In the genomic region with DNA sequence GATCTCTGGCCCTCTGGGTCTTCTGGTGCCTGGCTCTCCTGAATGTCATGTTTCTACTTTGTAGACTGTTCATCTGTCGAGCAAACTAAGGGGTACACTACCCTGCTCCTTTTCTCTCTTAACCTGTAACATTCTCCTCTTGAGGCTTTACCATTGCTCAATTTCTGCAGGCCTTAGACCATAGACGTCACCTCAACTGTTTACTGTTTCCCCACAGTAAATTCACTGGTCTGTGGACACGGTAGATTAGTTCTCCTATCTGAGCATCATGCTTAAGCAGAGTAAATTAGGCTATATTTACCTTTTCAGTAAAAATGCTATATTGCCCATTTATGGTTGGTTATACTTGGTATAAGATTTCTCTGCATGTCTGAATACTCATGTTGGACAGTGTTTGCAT, we compare ENCODE assay signal across 18 cellular contexts.
"Had no signal": no experiment of that assay in that cellular context is flagged by ENCODE, and none has a peak within 500 bp of the region (broad histone marks: within the 10 kb centered on the region; RNA-seq: fewer than 3 reads in every experiment).

No MANE protein-coding gene starts in this region.

- H3K27me3 ChIP-seq: adrenal gland, body of pancreas, esophagus squamous epithelium, sigmoid colon, thyroid gland had no signal

- H3K27me3 Mint-ChIP-seq: activated CD8-positive, alpha-beta memory T cell treated with anti-CD3 and anti-CD28 coated beads, Interleukin-2, amount 10 ng/mL, durations not matched to agents 7 days and 5 days; activated naive CD4-positive, alpha-beta T cell treated with anti-CD3 and anti-CD28 coated beads, Interleukin-2, amount 50 U/mL, for 24 hours; T-cell had no signal

- H3K36me3 ChIP-seq: adrenal gland had no signal

- H3K27ac ChIP-seq: adrenal gland, body of pancreas, coronary artery, esophagus squamous epithelium, thyroid gland had no signal

- H3K4me1 Mint-ChIP-seq: neural crest cell had no signal

- H3K4me1 ChIP-seq: body of pancreas, esophagus squamous epithelium, sigmoid colon, thyroid gland had no signal

- H3K9me3 Mint-ChIP-seq: activated naive CD4-positive, alpha-beta T cell treated with anti-CD3 and anti-CD28 coated beads, Interleukin-2, amount 50 U/mL, for 24 hours; neural crest cell; T-cell had no signal

- ATAC-seq: activated CD8-positive, alpha-beta memory T cell treated with anti-CD3 and anti-CD28 coated beads, Interleukin-2, amount 10 ng/mL, durations not matched to agents 7 days and 5 days; body of pancreas; T-cell had no signal

- H3K27ac Mint-ChIP-seq: activated CD8-positive, alpha-beta memory T cell treated with anti-CD3 and anti-CD28 coated beads, Interleukin-2, amount 10 ng/mL, durations not matched to agents 7 days and 5 days; activated naive CD4-positive, alpha-beta T cell treated with anti-CD3 and anti-CD28 coated beads, Interleukin-2, amount 50 U/mL, for 24 hours had no signal

- DNase-seq: activated CD4-positive, alpha-beta T cell treated with anti-CD3 and anti-CD28 coated beads for 1 hour; activated CD4-positive, alpha-beta T cell treated with anti-CD3 and anti-CD28 coated beads, Interleukin-2, amount 50 U/mL, for 4 hours; activated CD8-positive, alpha-beta memory T cell treated with anti-CD3 and anti-CD28 coated beads, Interleukin-2, amount 10 ng/mL, durations not matched to agents 7 days and 5 days; activated effector memory CD4-positive, alpha-beta T cell treated with Interleukin-2 at 50 U/mL for 16 hours; activated T-cell treated with anti-CD3 and anti-CD28 coated beads, Interleukin-2, amount 50 U/mL, for 1 hour; adrenal gland; body of pancreas; central memory CD4-positive, alpha-beta T cell; esophagus squamous epithelium; glutamatergic neuron; sigmoid colon; stimulated activated CD4-positive, alpha-beta T cell treated with anti-CD3 and anti-CD28 coated beads, Interleukin-1b, Interleukin-23, amount 100 ng/mL, for 48 hours; T-cell; T1000; thyroid gland had no signal

- H3K4me3 Mint-ChIP-seq: activated CD8-positive, alpha-beta memory T cell treated with anti-CD3 and anti-CD28 coated beads, Interleukin-2, amount 10 ng/mL, durations not matched to agents 7 days and 5 days; activated naive CD4-positive, alpha-beta T cell treated with anti-CD3 and anti-CD28 coated beads, Interleukin-2, amount 50 U/mL, for 24 hours; neural crest cell; T-cell had no signal

- H3K9me3 ChIP-seq: adrenal gland, body of pancreas, esophagus squamous epithelium, sigmoid colon, thyroid gland had no signal

- H3K4me3 ChIP-seq: adrenal gland, body of pancreas, coronary artery, esophagus squamous epithelium, sigmoid colon, thyroid gland had no signal
